In genomic region chr7:8035647-8036518, GRCh38 we compare ENCODE assay signal across 9 cellular contexts.
A peak's percentile ranks its signal among the peaks of the same experiment; 100 is the strongest.
DNase-seq lines count a peak whose midpoint lies in the region; ATAC-seq, FAIRE-seq and TF ChIP-seq lines count a peak whose summit lies in the region.
"Had no signal": no experiment of that assay in that cellular context is flagged by ENCODE, and none has a peak within 500 bp of the region (broad histone marks: within the 10 kb centered on the region; RNA-seq: fewer than 3 reads in every experiment).

No MANE protein-coding gene starts in this region.

- 0 out of 2 replicates have a peak, but pooled peaks have one; percentile 25 for TF ChIP-seq RAD21 in HepG2 (CRISPR knock-in tag; IDR thresholded peaks at IDR 0.05)

- 60% methylated on average over 1 of the region's 2 CpGs for WGBS in HepG2 (ENCODE audit: low lambda C conversion rate)

- no peaks in the 10 kb centered on the region for H3K36me3 ChIP-seq in HepG2 (replicated peaks in 1 of 2; ENCODE audit: control insufficient read depth in 1 of 2, insufficient read depth in 2 of 2, low read length in 2 of 2)

- CTCF ChIA-PET in HepG2 (lab: Yijun Ruan, JAX; ENCODE audit: low intra/inter-chr PET ratio, low total read pairs), result interaction anchor here (1.0 kb wide), 1 partner anchor 355 kb away, joined by 3 read pairs; no protein-coding TSS in a partner anchor

- intact Hi-C loops in HepG2 (cut with micrococcal nuclease; ENCODE audit: unreplicated experiment), result loop anchor here (1.0 to 10.0 kb wide), 5 partner anchors 66 to 441 kb away; no protein-coding TSS in a partner anchor

- H3K4me3 ChIP-seq in NB4 (ENCODE audit: low read depth, low read length) (no peak overlapping the region), HepG2 (replicated peaks in 1 of 3; ENCODE audit: insufficient read depth in 1 of 3, low read depth in 2 of 3, low read length in 3 of 3) (no peak overlapping the region)
- H3K4me3 ChIP-seq: BLaER1 had no signal

- ATAC-seq in GM21576 (IDR thresholded peaks at IDR 0.05; ENCODE audit: unreplicated experiment) (peak; percentile 52), HepG2 (peak; percentile 99)

- no peak for TF ChIP-seq POLR2A in NB4 (IDR thresholded peaks at IDR 0.05; ENCODE audit: extremely low read depth, insufficient read length)
- TF ChIP-seq POLR2A in HepG2 (IDR thresholded peaks at IDR 0.05; ENCODE audit: insufficient read depth in 1 of 2, low read depth in 2 of 2, low read length in 2 of 2), result no peak

- H3K4me2 ChIP-seq in HepG2 (ENCODE audit: low read depth, low read length), result no peak overlapping the region
- H3K4me2 ChIP-seq: BLaER1 had no signal

- peak; percentile 29 for DNase-seq in NCI-H1092 treated with DMSO at 0.1 percent for 48 hours (lab: John Stamatoyannopoulos, UW)
- no peak for DNase-seq in NCI-H1092 (lab: John Stamatoyannopoulos, UW)
- DNase-seq in NB4 (ENCODE audit: low read depth), result peak; percentile 63
- DNase-seq in astrocyte of the hippocampus (ENCODE audit: low read depth, low spot score), result peak; percentile 12
- DNase-seq in HepG2 (ENCODE audit: low spot score), result peak; percentile 44
- no peak for DNase-seq in NCI-H187 treated with DMSO at 0.1 percent for 48 hours (lab: John Stamatoyannopoulos, UW)
- DNase-seq in stimulated activated CD4-positive, alpha-beta T cell treated with anti-CD3 and anti-CD28 coated beads, Interleukin-4, amount 100 ng/mL, for 4 hours, result no peak

- H3K27me3 ChIP-seq in HepG2 (ENCODE audit: control insufficient read depth in 1 of 2, insufficient read depth in 2 of 2, low read length in 2 of 2), result no peaks in the 10 kb centered on the region
- H3K27me3 ChIP-seq: BLaER1 had no signal

- no peaks in the 10 kb centered on the region for H3K79me2 ChIP-seq in HepG2 (ENCODE audit: insufficient read depth, low read length)

- H3K9ac ChIP-seq in HepG2 (ENCODE audit: insufficient read depth, low read depth, low read length), result no peak overlapping the region
- H3K9ac ChIP-seq: BLaER1 had no signal

- FAIRE-seq in HepG2 (lab: Jason Lieb, UNC), result peak; percentile 84

- H3K9me3 ChIP-seq in HepG2 (ENCODE audit: low read length), result no peaks in the 10 kb centered on the region

- TF ChIP-seq EP300 in HepG2 (IDR thresholded peaks at IDR 0.05; ENCODE audit: low read depth in 2 of 2, low read length in 2 of 2), result no peak
- TF ChIP-seq EP300 in HepG2 (CRISPR knock-in tag; IDR thresholded peaks at IDR 0.05; ENCODE audit: borderline replicate concordance), result no peak

- no peaks in the 10 kb centered on the region for H3K4me1 ChIP-seq in HepG2 (ENCODE audit: insufficient read depth, low read length)
- H3K4me1 ChIP-seq: BLaER1 had no signal

- no peaks in the 10 kb centered on the region for H4K20me1 ChIP-seq in HepG2 (ENCODE audit: insufficient read depth, low read length)
- H4K20me1 ChIP-seq: BLaER1 had no signal

- TF ChIP-seq CTCF in NB4 (IDR thresholded peaks at IDR 0.05; ENCODE audit: low read depth, low read length) (peak; percentile 73), HepG2 (CRISPR knock-in tag; IDR thresholded peaks at IDR 0.05) (peak; percentile 78)

- POLR2A ChIA-PET in HepG2 (lab: Yijun Ruan, JAX), result no interaction called here

- no TSS peak for BruUV-seq in HepG2 (replicated peaks; lab: Mats Ljungman, UMichigan)

- no peak overlapping the region for H2AFZ ChIP-seq in HepG2 (ENCODE audit: low read length)

- H3K27ac ChIP-seq in HepG2 (ENCODE audit: extremely low read length, insufficient read depth, low read length), result no peak overlapping the region
- H3K27ac ChIP-seq: BLaER1 had no signal

- in situ Hi-C loops in HepG2 (cut with HindIII; ENCODE audit: extremely low pct_ligation_motif_present, low pct_unique_long_range_greater_than_20kb), result no loop called here

TF ChIP-seq in HepG2, 621 proteins besides CTCF, POLR2A, EP300 and RAD21 (continues in another document):
- TF ChIP-seq XBP1 (CRISPR knock-in tag; IDR thresholded peaks at IDR 0.05) (no peak), PREB (CRISPR knock-in tag; IDR thresholded peaks at IDR 0.05) (no peak), HOXA5 (CRISPR knock-in tag; IDR thresholded peaks at IDR 0.05) (no peak), CREB1 (IDR thresholded peaks at IDR 0.05) (no peak), CREB1 (CRISPR knock-in tag; IDR thresholded peaks at IDR 0.05) (no peak), IKZF4 (CRISPR knock-in tag; IDR thresholded peaks at IDR 0.05; ENCODE audit: borderline replicate concordance, low read depth, not compliant biosample characterization) (no peak), ETV6 (CRISPR knock-in tag; conservative IDR thresholded peaks at IDR 0.05) (no peak), ZFP36L2 (CRISPR knock-in tag; IDR thresholded peaks at IDR 0.05) (no peak), STAT5B (CRISPR knock-in tag; IDR thresholded peaks at IDR 0.05) (no peak), STAG1 (CRISPR knock-in tag; IDR thresholded peaks at IDR 0.05) (peak; percentile 76), SMARCC2 (IDR thresholded peaks at IDR 0.05) (no peak), ZNF431 (CRISPR knock-in tag; IDR thresholded peaks at IDR 0.05; ENCODE audit: borderline replicate concordance, low read depth) (no peak), CEBPB (IDR thresholded peaks at IDR 0.05; ENCODE audit: borderline replicate concordance, low read depth, low read length) (peak; percentile 73), MYNN (CRISPR knock-in tag; IDR thresholded peaks at IDR 0.05; ENCODE audit: low read depth) (no peak), PHF8 (CRISPR knock-in tag; IDR thresholded peaks at IDR 0.05) (no peak), ZBTB49 (CRISPR knock-in tag; IDR thresholded peaks at IDR 0.05; ENCODE audit: borderline replicate concordance) (no peak), ZBTB20 (CRISPR knock-in tag; IDR thresholded peaks at IDR 0.05; ENCODE audit: borderline replicate concordance, low read depth) (no peak), RFX3 (CRISPR knock-in tag; IDR thresholded peaks at IDR 0.05) (no peak), CEBPG (CRISPR knock-in tag; IDR thresholded peaks at IDR 0.05) (peak; percentile 86), SRY (CRISPR knock-in tag; IDR thresholded peaks at IDR 0.05) (no peak)
- TF ChIP-seq, protein P1, sequence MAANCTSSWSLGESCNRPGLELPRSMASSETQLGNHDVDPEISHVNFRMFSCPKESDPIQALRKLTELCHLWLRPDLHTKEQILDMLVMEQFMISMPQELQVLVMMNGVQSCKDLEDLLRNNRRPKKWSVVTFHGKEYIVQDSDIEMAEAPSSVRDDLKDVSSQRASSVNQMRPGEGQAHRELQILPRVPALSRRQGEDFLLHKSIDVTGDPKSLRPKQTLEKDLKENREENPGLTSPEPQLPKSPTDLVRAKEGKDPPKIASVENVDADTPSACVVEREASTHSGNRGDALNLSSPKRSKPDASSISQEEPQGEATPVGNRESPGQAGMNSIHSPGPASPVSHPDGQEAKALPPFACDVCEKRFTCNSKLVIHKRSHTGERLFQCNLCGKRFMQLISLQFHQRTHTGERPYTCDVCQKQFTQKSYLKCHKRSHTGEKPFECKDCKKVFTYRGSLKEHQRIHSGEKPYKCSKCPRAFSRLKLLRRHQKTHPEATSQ (CRISPR knock-in tag; IDR thresholded peaks at IDR 0.05; ENCODE audit: borderline replicate concordance), result no peak
- TF ChIP-seq, protein P2, sequence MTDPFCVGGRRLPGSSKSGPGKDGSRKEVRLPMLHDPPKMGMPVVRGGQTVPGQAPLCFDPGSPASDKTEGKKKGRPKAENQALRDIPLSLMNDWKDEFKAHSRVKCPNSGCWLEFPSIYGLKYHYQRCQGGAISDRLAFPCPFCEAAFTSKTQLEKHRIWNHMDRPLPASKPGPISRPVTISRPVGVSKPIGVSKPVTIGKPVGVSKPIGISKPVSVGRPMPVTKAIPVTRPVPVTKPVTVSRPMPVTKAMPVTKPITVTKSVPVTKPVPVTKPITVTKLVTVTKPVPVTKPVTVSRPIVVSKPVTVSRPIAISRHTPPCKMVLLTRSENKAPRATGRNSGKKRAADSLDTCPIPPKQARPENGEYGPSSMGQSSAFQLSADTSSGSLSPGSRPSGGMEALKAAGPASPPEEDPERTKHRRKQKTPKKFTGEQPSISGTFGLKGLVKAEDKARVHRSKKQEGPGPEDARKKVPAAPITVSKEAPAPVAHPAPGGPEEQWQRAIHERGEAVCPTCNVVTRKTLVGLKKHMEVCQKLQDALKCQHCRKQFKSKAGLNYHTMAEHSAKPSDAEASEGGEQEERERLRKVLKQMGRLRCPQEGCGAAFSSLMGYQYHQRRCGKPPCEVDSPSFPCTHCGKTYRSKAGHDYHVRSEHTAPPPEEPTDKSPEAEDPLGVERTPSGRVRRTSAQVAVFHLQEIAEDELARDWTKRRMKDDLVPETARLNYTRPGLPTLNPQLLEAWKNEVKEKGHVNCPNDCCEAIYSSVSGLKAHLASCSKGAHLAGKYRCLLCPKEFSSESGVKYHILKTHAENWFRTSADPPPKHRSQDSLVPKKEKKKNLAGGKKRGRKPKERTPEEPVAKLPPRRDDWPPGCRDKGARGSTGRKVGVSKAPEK (CRISPR knock-in tag; IDR thresholded peaks at IDR 0.05; ENCODE audit: borderline replicate concordance), result no peak

Comparison
In these comparisons a context has a peak if more than half of its experiments do, and no peak if none do; other contexts are left out.
1. DNase-seq: peak in NCI-H1092 treated with DMSO at 0.1 percent for 48 hours (single experiment), NB4 (single experiment), astrocyte of the hippocampus (single experiment) and HepG2 (single experiment); none in NCI-H1092 (single experiment), NCI-H187 treated with DMSO at 0.1 percent for 48 hours (single experiment) and stimulated activated CD4-positive, alpha-beta T cell treated with anti-CD3 and anti-CD28 coated beads, Interleukin-4, amount 100 ng/mL, for 4 hours (0 of 2).